In genomic region chr7:121182902-121183301, GRCh38 we compare ENCODE assay signal across 17 cellular contexts.
"Had no signal": no experiment of that assay in that cellular context is flagged by ENCODE, and none has a peak within 500 bp of the region (broad histone marks: within the 10 kb centered on the region; RNA-seq: fewer than 3 reads in every experiment).

No MANE protein-coding gene starts in this region.

- DNase-seq: activated CD4-positive, alpha-beta memory T cell treated with anti-CD3 and anti-CD28 coated beads for 36 hours; activated CD4-positive, alpha-beta T cell treated with anti-CD3 and anti-CD28 coated beads for 36 hours; central memory CD4-positive, alpha-beta T cell; erythroblast; foreskin melanocyte; glutamatergic neuron; hypothalamus; stimulated activated naive CD4-positive, alpha-beta T cell treated with Interleukin-2 at 50 U/mL for 16 hours; T-helper 17 cell; thyroid gland had no signal

- H3K27me3 Mint-ChIP-seq: brain had no signal

- H3K4me3 Mint-ChIP-seq: activated CD4-positive, alpha-beta memory T cell treated with anti-CD3 and anti-CD28 coated beads for 36 hours; activated CD4-positive, alpha-beta T cell treated with anti-CD3 and anti-CD28 coated beads for 36 hours; activated naive CD8-positive, alpha-beta T cell; brain; mesothelial cell of epicardium; nephron; T-helper 17 cell had no signal

- H3K27me3 ChIP-seq: thyroid gland had no signal

- H3K4me1 ChIP-seq: thyroid gland had no signal

- H3K4me3 ChIP-seq: coronary artery, lung, thyroid gland had no signal

- H3K4me1 Mint-ChIP-seq: brain had no signal

- H3K27ac Mint-ChIP-seq: activated CD4-positive, alpha-beta memory T cell treated with anti-CD3 and anti-CD28 coated beads for 36 hours; activated CD4-positive, alpha-beta T cell treated with anti-CD3 and anti-CD28 coated beads for 36 hours; activated naive CD8-positive, alpha-beta T cell; brain; mesothelial cell of epicardium; nephron; T-helper 17 cell had no signal

- H3K36me3 Mint-ChIP-seq: activated CD4-positive, alpha-beta memory T cell treated with anti-CD3 and anti-CD28 coated beads for 36 hours; activated naive CD8-positive, alpha-beta T cell; brain; mesothelial cell of epicardium had no signal

- H3K36me3 ChIP-seq: thyroid gland had no signal

- H3K9me3 ChIP-seq: thyroid gland had no signal

- H3K27ac ChIP-seq: coronary artery, thyroid gland had no signal

- ATAC-seq: activated CD4-positive, alpha-beta T cell treated with anti-CD3 and anti-CD28 coated beads for 36 hours; sciatic nerve; T-helper 17 cell had no signal

- H3K9me3 Mint-ChIP-seq: activated CD4-positive, alpha-beta memory T cell treated with anti-CD3 and anti-CD28 coated beads for 36 hours; brain; mesothelial cell of epicardium; nephron had no signal
